14 cellular contexts compared by ENCODE assay signal in the genomic region with DNA sequence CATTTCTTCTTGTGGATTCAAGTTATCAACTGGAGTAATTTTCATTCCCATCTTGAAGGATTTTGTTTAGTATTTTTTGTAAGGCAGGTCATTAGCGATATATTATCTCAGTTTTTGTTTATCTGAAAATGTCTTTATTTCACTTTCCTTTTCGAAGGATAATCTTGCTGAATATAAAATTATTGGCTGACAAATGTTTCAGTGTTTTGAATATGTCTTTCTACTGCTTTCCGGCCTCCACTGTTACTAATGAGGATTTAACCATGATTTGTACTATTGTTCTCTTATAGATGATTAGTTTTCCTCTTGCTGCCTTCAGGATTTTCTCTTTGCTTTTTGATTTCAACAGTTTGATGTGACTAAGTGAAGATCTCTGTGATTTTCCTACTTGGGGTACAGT. TPM values are rescaled to one million over a fixed set of nuclear protein-coding genes. Genes with fewer than 3 reads are reported as not detected.
A peak's percentile ranks its signal among the peaks of the same experiment; 100 is the strongest.
DNase-seq lines count a peak whose midpoint lies in the region; ATAC-seq and TF ChIP-seq lines count a peak whose summit lies in the region.
"Had no signal": no experiment of that assay in that cellular context is flagged by ENCODE, and none has a peak within 500 bp of the region (broad histone marks: within the 10 kb centered on the region; RNA-seq: fewer than 3 reads in every experiment).

No MANE protein-coding gene starts in this region.

- in situ Hi-C loops in brain microvascular endothelial cell (cut with HindIII; ENCODE audit: low pct_ligation_motif_present, low sequenced_read_pairs), result no loop called here

- no peak for TF ChIP-seq CTCF in HEK293 (tag by site-specific recombination; IDR thresholded peaks at IDR 0.05)
- no peak for TF ChIP-seq CTCF in brain microvascular endothelial cell (IDR thresholded peaks at IDR 0.05; ENCODE audit: low read depth, low read length, missing control alignments)
- TF ChIP-seq CTCF in osteoblast (IDR thresholded peaks at IDR 0.05; ENCODE audit: extremely low read depth, low read depth, low read length), result no peak
- TF ChIP-seq CTCF in coronary artery (IDR thresholded peaks at IDR 0.05), result no peak

- no peak for ATAC-seq in GM21576 (IDR thresholded peaks at IDR 0.05; ENCODE audit: unreplicated experiment)
- no peak for ATAC-seq in HG03175 (IDR thresholded peaks at IDR 0.05; ENCODE audit: unreplicated experiment)
- ATAC-seq: CD8-positive, alpha-beta T cell; GM12878; HepG2 had no signal

- POLR2A ChIA-PET in HEK293 (lab: Yijun Ruan, JAX), result no interaction called here

- H3K27me3 ChIP-seq in ACC112 (ENCODE audit: insufficient read depth, low read length) (no peaks in the 10 kb centered on the region), brain microvascular endothelial cell (replicated peaks) (no peaks in the 10 kb centered on the region), osteoblast (ENCODE audit: insufficient read depth, low read length) (no peaks in the 10 kb centered on the region)

- H3K36me3 ChIP-seq in ACC112 (ENCODE audit: insufficient read depth, low read length) (no peaks in the 10 kb centered on the region), HEK293 (ENCODE audit: control insufficient read depth in 2 of 2, insufficient read depth in 1 of 2, low read length in 2 of 2) (no peaks in the 10 kb centered on the region), brain microvascular endothelial cell (replicated peaks) (no peaks in the 10 kb centered on the region), osteoblast (ENCODE audit: insufficient read depth, low read length) (no peaks in the 10 kb centered on the region)

- CTCF ChIA-PET in HEK293 (lab: Yijun Ruan, JAX), result interaction anchor here (0.6 kb wide), 1 partner anchor 630 kb away, joined by 5 read pairs; no protein-coding TSS in a partner anchor

- H4K20me1 ChIP-seq in osteoblast (ENCODE audit: insufficient read depth, low read length), result no peaks in the 10 kb centered on the region

- no peaks in the 10 kb centered on the region for H3K9me3 ChIP-seq in HEK293 (ENCODE audit: control insufficient read depth, insufficient read depth, low read depth, low read length)
- no peaks in the 10 kb centered on the region for H3K9me3 ChIP-seq in osteoblast (ENCODE audit: low read depth, low read length)
- H3K9me3 ChIP-seq: Caco-2 had no signal

- peak overlapping the region; percentile 33 for H3K4me2 ChIP-seq in osteoblast (ENCODE audit: insufficient read depth, low read length)
- H3K4me2 ChIP-seq: KMS-11 had no signal

- H3K4me3 ChIP-seq in ACC112 (ENCODE audit: low read depth, low read length) (peak overlapping the region; percentile 6; the same call in 1 of the 2 replicates), HEK293 (ENCODE audit: low read depth, low read length) (no peak overlapping the region), brain microvascular endothelial cell (ENCODE audit: low read depth, low read length) (no peak overlapping the region), osteoblast (ENCODE audit: insufficient read depth, low read length) (no peak overlapping the region), coronary artery (no peak overlapping the region)
- H3K4me3 ChIP-seq: GM12878 had no signal

- DNase-seq in brain microvascular endothelial cell (no peak), osteoblast (ENCODE audit: insufficient read length, low spot score, missing footprints) (no peak), coronary artery (ENCODE audit: low spot score) (no peak), hepatic stellate cell (ENCODE audit: low spot score) (no peak)
- DNase-seq: Caco-2; CD8-positive, alpha-beta T cell; DMS79 had no signal

- peak overlapping the region; percentile 90 for H3K27ac ChIP-seq in ACC112 (ENCODE audit: low read depth, low read length)
- H3K27ac ChIP-seq in HEK293 (ENCODE audit: extremely low read depth, low read depth, low read length), result no peak overlapping the region
- H3K27ac ChIP-seq in brain microvascular endothelial cell, result peak overlapping the region; percentile 97
- H3K27ac ChIP-seq in osteoblast (ENCODE audit: low read depth, low read length), result peak overlapping the region; percentile 97
- no peak overlapping the region for H3K27ac ChIP-seq in coronary artery
- H3K27ac ChIP-seq: KMS-11 had no signal

- peaks cover 56% of the 10 kb centered on the region for H3K4me1 ChIP-seq in ACC112 (ENCODE audit: control insufficient read depth, insufficient read depth, low read length, unreplicated experiment)
- no peaks in the 10 kb centered on the region for H3K4me1 ChIP-seq in HEK293 (ENCODE audit: control insufficient read depth, insufficient read depth, low read length)
- H3K4me1 ChIP-seq in osteoblast (ENCODE audit: insufficient read depth, low read length), result peaks cover 67% of the 10 kb centered on the region
- H3K4me1 ChIP-seq: Caco-2 had no signal

- H2AFZ ChIP-seq in ACC112 (ENCODE audit: low read length, unreplicated experiment) (peak overlapping the region; percentile 27), osteoblast (ENCODE audit: low read length) (peak overlapping the region; percentile 37)

- H3K79me2 ChIP-seq in ACC112 (ENCODE audit: control insufficient read depth, insufficient read depth, low read length, unreplicated experiment) (no peaks in the 10 kb centered on the region), osteoblast (ENCODE audit: insufficient read depth, low read length) (peaks cover 3% of the 10 kb centered on the region)

TF ChIP-seq in HEK293, 187 proteins besides CTCF, POLR2A, EP300 and RAD21:
- TF ChIP-seq KLF8 (tag by site-specific recombination; IDR thresholded peaks at IDR 0.05), result no peak
- TF ChIP-seq ZNF701 (tag by site-specific recombination; IDR thresholded peaks at IDR 0.05), result no peak
- no peak for TF ChIP-seq ZNF777 (tag by site-specific recombination; IDR thresholded peaks at IDR 0.05; ENCODE audit: borderline replicate concordance)
- TF ChIP-seq ZNF16 (tag by site-specific recombination; IDR thresholded peaks at IDR 0.05; ENCODE audit: low read depth), result no peak
- peak; percentile 94 for TF ChIP-seq SETDB1 (IDR thresholded peaks at IDR 0.05; ENCODE audit: insufficient read length, low read length)

RNA-seq across cellular contexts. Expression of gene ZNF396, which starts 58.3 kb away (rescaled TPM):
- total RNA-seq in osteoblast, result 1.8 and 3.3 TPM in 2 replicates
- total RNA-seq: CD8-positive, alpha-beta T cell had no signal

Comparison
In these comparisons a context has a peak if more than half of its experiments do, and no peak if none do; other contexts are left out.
1. H3K27ac ChIP-seq: peak in ACC112 (single experiment), brain microvascular endothelial cell (single experiment) and osteoblast (single experiment); none in HEK293 (single experiment) and coronary artery (0 of 2).